ENCODE assay signal across 11 cellular contexts in genomic region chr5:151130922-151131891, GRCh38. TPM values are rescaled to one million over a fixed set of nuclear protein-coding genes. Genes with fewer than 3 reads are reported as not detected.
DNase-seq lines count a peak whose midpoint lies in the region; ATAC-seq and TF ChIP-seq lines count a peak whose summit lies in the region.
"Had no signal": no experiment of that assay in that cellular context is flagged by ENCODE, and none has a peak within 500 bp of the region (broad histone marks: within the 10 kb centered on the region; RNA-seq: fewer than 3 reads in every experiment).

No MANE protein-coding gene starts in this region.

- H3K27me3 Mint-ChIP-seq in central memory CD8-positive, alpha-beta T cell, result no peaks in the 10 kb centered on the region
- H3K27me3 Mint-ChIP-seq in osteocyte (ENCODE audit: unreplicated experiment), result no peaks in the 10 kb centered on the region

- TF ChIP-seq CTCF in neutrophil (IDR thresholded peaks at IDR 0.05), result no peak
- TF ChIP-seq CTCF in osteocyte (IDR thresholded peaks at IDR 0.05), result no peak

- H3K27ac ChIP-seq in neutrophil, result peak overlapping the region; percentile 85
- H3K27ac ChIP-seq: brain microvascular endothelial cell had no signal

- no peak overlapping the region for H3K4me3 Mint-ChIP-seq in central memory CD8-positive, alpha-beta T cell
- no peak overlapping the region for H3K4me3 Mint-ChIP-seq in osteocyte (ENCODE audit: unreplicated experiment)
- H3K4me3 Mint-ChIP-seq: neural crest cell had no signal

- H3K27me3 ChIP-seq in neutrophil, result no peaks in the 10 kb centered on the region
- H3K27me3 ChIP-seq: brain microvascular endothelial cell had no signal

- H3K4me3 ChIP-seq in neutrophil (ENCODE audit: low read depth in 1 of 2, low read length in 1 of 2), result no peak overlapping the region

- H3K27ac Mint-ChIP-seq in central memory CD8-positive, alpha-beta T cell (ENCODE audit: low read depth), result peak overlapping the region; percentile 76
- H3K27ac Mint-ChIP-seq in osteocyte (ENCODE audit: unreplicated experiment), result no peak overlapping the region

- H3K4me1 ChIP-seq in neutrophil (ENCODE audit: control insufficient read depth in 1 of 2, insufficient read depth in 1 of 2, low read depth in 1 of 2, low read length in 1 of 2), result peaks cover 38 to 52% of the 10 kb centered on the region in 2 experiments

- peaks cover 52% of the 10 kb centered on the region for H3K4me1 Mint-ChIP-seq in central memory CD8-positive, alpha-beta T cell
- H3K4me1 Mint-ChIP-seq in osteocyte (ENCODE audit: unreplicated experiment), result peaks cover 3% of the 10 kb centered on the region

- peaks cover 49% of the 10 kb centered on the region for H3K36me3 ChIP-seq in neutrophil

- peaks cover 90% of the 10 kb centered on the region for H3K36me3 Mint-ChIP-seq in central memory CD8-positive, alpha-beta T cell (ENCODE audit: insufficient read depth)
- peaks cover 64% of the 10 kb centered on the region for H3K36me3 Mint-ChIP-seq in osteocyte (ENCODE audit: unreplicated experiment)

- no peaks in the 10 kb centered on the region for H3K9me3 ChIP-seq in neutrophil

- H3K9me3 Mint-ChIP-seq in central memory CD8-positive, alpha-beta T cell, result no peaks in the 10 kb centered on the region
- no peaks in the 10 kb centered on the region for H3K9me3 Mint-ChIP-seq in osteocyte (ENCODE audit: unreplicated experiment)
- H3K9me3 Mint-ChIP-seq: neural crest cell had no signal

- DNase-seq in COLO668 (lab: John Stamatoyannopoulos, UW; ENCODE audit: unreplicated experiment) (peak; percentile 5), HT-29 (ENCODE audit: low spot score) (peak; percentile 77), osteocyte (ENCODE audit: extremely low spot score, unreplicated experiment) (no peak), mesenteric fat pad (ENCODE audit: low spot score) (no peak)
- no peak for DNase-seq in central memory CD8-positive, alpha-beta T cell (ENCODE audit: low spot score in 2 of 2)
- no peak for DNase-seq in activated effector memory CD4-positive, alpha-beta T cell treated with anti-CD3 and anti-CD28 coated beads, Interleukin-2, amount 50 U/mL, for 16 hours
- DNase-seq: brain microvascular endothelial cell, MM.1S, NCI-H524 had no signal

- ATAC-seq in central memory CD8-positive, alpha-beta T cell (replicated peaks; ENCODE audit: extremely low read depth, poor library complexity, severe bottlenecking), result no peak

RNA-seq across cellular contexts. Expression of gene ANXA6, which starts 26.4 kb away (rescaled TPM):
- total RNA-seq in HT-29 (2014; rRNA removed; shearing (Covaris generic)), result 3.6 and 5.3 TPM in 2 replicates
- total RNA-seq in osteocyte (245 and 254 TPM in 2 replicates), mesenteric fat pad (631 TPM)

RNA-seq across cellular contexts. Expression of gene TNIP1, which starts 50.4 kb away (rescaled TPM):
- total RNA-seq in HT-29 (2014; rRNA removed; shearing (Covaris generic)), result 97.5 and 103 TPM in 2 replicates
- total RNA-seq in osteocyte (73.5 and 85.5 TPM in 2 replicates), mesenteric fat pad (285 TPM)

Comparison
In these comparisons a context has a peak if more than half of its experiments do, and no peak if none do; other contexts are left out.
1. DNase-seq: peak in COLO668 (single experiment) and HT-29 (single experiment); none in central memory CD8-positive, alpha-beta T cell (0 of 2), osteocyte (single experiment), activated effector memory CD4-positive, alpha-beta T cell treated with anti-CD3 and anti-CD28 coated beads, Interleukin-2, amount 50 U/mL, for 16 hours (single experiment) and mesenteric fat pad (single experiment).
2. RNA of gene ANXA6, which starts 26.4 kb away (total RNA-seq): 631 TPM in mesenteric fat pad (single experiment) and 245 to 254 TPM in osteocyte; 3.6 to 5.3 TPM in HT-29; every median in the first group is over 10 times any median in the second.